ENCODE assay signal across 1 cellular context in genomic region chr19:7701654-7702457, GRCh38.
TF ChIP-seq lines count a peak whose summit lies in the region.

Gene FCER2, minus strand, starts transcription at chr19:7702131. Its CDS starts 2,371 bp downstream, at chr19:7699760.

TF ChIP-seq in HCT116, 20 proteins besides CTCF, POLR2A, EP300 and RAD21 (continued from another document):
- TF ChIP-seq TCF7L2 (IDR thresholded peaks at IDR 0.05; ENCODE audit: borderline replicate concordance, extremely low read depth, insufficient read depth, insufficient read length) = peak; percentile 14
